22 cellular contexts compared by ENCODE assay signal in the genomic region with DNA sequence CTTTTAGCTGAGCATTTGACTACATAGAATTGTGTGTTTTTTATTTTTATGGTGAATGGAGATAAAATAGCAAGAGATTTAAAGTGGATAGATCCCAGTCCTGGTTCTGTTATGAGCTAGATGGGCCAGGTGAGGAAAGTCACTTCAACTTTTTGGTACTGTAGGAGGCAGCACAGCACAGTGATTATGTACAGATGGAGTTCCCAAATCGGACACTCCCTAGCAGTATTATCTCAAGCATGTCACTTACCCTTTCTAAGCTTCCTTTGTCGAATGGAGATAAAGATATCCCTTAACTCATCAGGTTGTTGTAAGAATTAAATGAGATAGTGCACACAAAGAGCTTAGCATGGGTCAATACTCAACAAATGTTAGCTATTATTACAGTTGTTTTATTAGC.
"Had no signal": no experiment of that assay in that cellular context is flagged by ENCODE, and none has a peak within 500 bp of the region (broad histone marks: within the 10 kb centered on the region; RNA-seq: fewer than 3 reads in every experiment).

No MANE protein-coding gene starts in this region.

- H3K36me3 ChIP-seq: esophagus muscularis mucosa, heart right ventricle, lower lobe of right lung, spleen, thoracic aorta, upper lobe of right lung had no signal

- H3K9me3 Mint-ChIP-seq: activated CD4-positive, alpha-beta memory T cell treated with anti-CD3 and anti-CD28 coated beads for 36 hours; activated naive CD8-positive, alpha-beta T cell treated with anti-CD3 and anti-CD28 coated beads for 36 hours; dendritic cell treated with granulocyte-macrophage colony-stimulating factor and Interleukin-4, amounts not matched to agents 40 ng/mL and 50 ng/mL, for 4 days; immature natural killer cell; nephron; stimulated activated memory B cell treated with anti-CD40 and anti-IgM and Interleukin-4, amounts not matched to agents 10 μg/mL and 1 μg/mL and 100 μg/mL, for 72 hours; WTC11 had no signal

- H3K27ac Mint-ChIP-seq: activated CD4-positive, alpha-beta memory T cell treated with anti-CD3 and anti-CD28 coated beads for 36 hours; activated CD4-positive, alpha-beta T cell treated with anti-CD3 and anti-CD28 coated beads for 36 hours; activated naive CD8-positive, alpha-beta T cell treated with anti-CD3 and anti-CD28 coated beads for 36 hours; dendritic cell treated with granulocyte-macrophage colony-stimulating factor and Interleukin-4, amounts not matched to agents 40 ng/mL and 50 ng/mL, for 4 days; immature natural killer cell; stimulated activated memory B cell treated with anti-CD40 and anti-IgM and Interleukin-4, amounts not matched to agents 10 μg/mL and 1 μg/mL and 100 μg/mL, for 72 hours had no signal

- DNase-seq: activated CD4-positive, alpha-beta memory T cell treated with anti-CD3 and anti-CD28 coated beads for 36 hours; activated CD4-positive, alpha-beta T cell treated with anti-CD3 and anti-CD28 coated beads for 36 hours; activated naive CD8-positive, alpha-beta T cell treated with anti-CD3 and anti-CD28 coated beads for 36 hours; activated T-cell treated with anti-CD3 and anti-CD28 coated beads for 4 hours; amniotic stem cell; effector CD8-positive, alpha-beta T cell; heart right ventricle; immature natural killer cell; lower lobe of right lung; nucleus accumbens; posterior cingulate gyrus; spleen; stimulated activated CD4-positive, alpha-beta T cell treated with anti-CD3 and anti-CD28 coated beads, Interleukin-4, amount 100 ng/mL, for 4 hours; T-helper 1 cell; T1000; upper lobe of right lung had no signal

- H3K4me3 ChIP-seq: esophagus muscularis mucosa, heart right ventricle, lower lobe of right lung, spleen, thoracic aorta, upper lobe of right lung had no signal

- H3K9me3 ChIP-seq: esophagus muscularis mucosa, heart right ventricle, lower lobe of right lung, spleen, thoracic aorta, upper lobe of right lung had no signal

- H3K36me3 Mint-ChIP-seq: activated CD4-positive, alpha-beta memory T cell treated with anti-CD3 and anti-CD28 coated beads for 36 hours; immature natural killer cell; stimulated activated memory B cell treated with anti-CD40 and anti-IgM and Interleukin-4, amounts not matched to agents 10 μg/mL and 1 μg/mL and 100 μg/mL, for 72 hours; WTC11 had no signal

- ATAC-seq: activated CD4-positive, alpha-beta T cell treated with anti-CD3 and anti-CD28 coated beads for 36 hours; heart right ventricle; lower lobe of right lung; stimulated activated memory B cell treated with anti-CD40 and anti-IgM and Interleukin-4, amounts not matched to agents 10 μg/mL and 1 μg/mL and 100 μg/mL, for 72 hours; upper lobe of right lung; WTC11 had no signal

- H3K27me3 Mint-ChIP-seq: activated naive CD8-positive, alpha-beta T cell treated with anti-CD3 and anti-CD28 coated beads for 36 hours had no signal

- H3K4me3 Mint-ChIP-seq: activated CD4-positive, alpha-beta memory T cell treated with anti-CD3 and anti-CD28 coated beads for 36 hours; activated CD4-positive, alpha-beta T cell treated with anti-CD3 and anti-CD28 coated beads for 36 hours; activated naive CD8-positive, alpha-beta T cell treated with anti-CD3 and anti-CD28 coated beads for 36 hours; dendritic cell treated with granulocyte-macrophage colony-stimulating factor and Interleukin-4, amounts not matched to agents 40 ng/mL and 50 ng/mL, for 4 days; immature natural killer cell; nephron; stimulated activated memory B cell treated with anti-CD40 and anti-IgM and Interleukin-4, amounts not matched to agents 10 μg/mL and 1 μg/mL and 100 μg/mL, for 72 hours; WTC11 had no signal

- H3K27me3 ChIP-seq: esophagus muscularis mucosa had no signal

- H3K27ac ChIP-seq: esophagus muscularis mucosa, heart right ventricle, spleen, thoracic aorta, upper lobe of right lung had no signal
